ENCODE assay signal across 1 cellular context in the genomic region with DNA sequence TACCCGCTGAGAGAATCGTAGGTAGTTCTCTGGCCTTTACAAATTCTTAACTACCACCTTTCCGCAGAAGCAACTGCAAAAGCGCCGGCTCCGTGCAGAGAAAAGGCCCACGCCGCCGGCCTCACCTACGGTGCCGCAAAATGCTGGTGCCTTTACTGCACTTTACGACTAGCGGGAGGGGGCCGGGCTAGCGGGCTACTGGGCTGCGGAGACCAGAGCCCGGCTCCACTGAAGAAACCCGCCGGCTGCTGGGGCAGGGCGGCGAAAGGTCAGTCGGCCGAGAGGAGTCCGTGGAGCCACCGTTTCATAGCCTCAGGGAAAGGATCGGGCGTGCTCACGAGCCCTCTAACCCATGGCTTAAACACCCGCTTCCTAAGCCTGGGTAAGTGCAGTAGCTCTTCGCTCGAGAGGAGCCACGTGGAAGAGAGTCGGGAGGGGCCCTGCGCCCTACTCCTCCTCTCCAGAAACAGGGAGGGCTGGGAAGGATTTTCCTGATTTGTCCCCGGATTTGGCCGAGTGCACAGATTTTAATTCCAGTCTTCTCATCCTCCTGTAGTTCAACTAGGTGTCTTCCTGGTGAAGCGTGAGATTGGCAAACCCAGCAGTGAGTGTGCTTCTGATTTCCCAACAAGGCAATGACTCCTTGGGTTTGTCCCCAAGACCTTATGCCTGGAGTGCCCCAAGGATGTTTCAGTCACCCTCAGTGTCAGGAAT.
TF ChIP-seq lines count a peak whose summit lies in the region.

A gene with protein sequence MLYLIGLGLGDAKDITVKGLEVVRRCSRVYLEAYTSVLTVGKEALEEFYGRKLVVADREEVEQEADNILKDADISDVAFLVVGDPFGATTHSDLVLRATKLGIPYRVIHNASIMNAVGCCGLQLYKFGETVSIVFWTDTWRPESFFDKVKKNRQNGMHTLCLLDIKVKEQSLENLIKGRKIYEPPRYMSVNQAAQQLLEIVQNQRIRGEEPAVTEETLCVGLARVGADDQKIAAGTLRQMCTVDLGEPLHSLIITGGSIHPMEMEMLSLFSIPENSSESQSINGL (minus strand): TSS at position 105 of the 714 bp plus-strand sequence. CDS start 341 bp downstream, outside the sequence.

TF ChIP-seq in HepG2, 621 proteins besides CTCF, POLR2A, EP300 and RAD21 (continued from another document and continues in another):
- TF ChIP-seq, protein P1, sequence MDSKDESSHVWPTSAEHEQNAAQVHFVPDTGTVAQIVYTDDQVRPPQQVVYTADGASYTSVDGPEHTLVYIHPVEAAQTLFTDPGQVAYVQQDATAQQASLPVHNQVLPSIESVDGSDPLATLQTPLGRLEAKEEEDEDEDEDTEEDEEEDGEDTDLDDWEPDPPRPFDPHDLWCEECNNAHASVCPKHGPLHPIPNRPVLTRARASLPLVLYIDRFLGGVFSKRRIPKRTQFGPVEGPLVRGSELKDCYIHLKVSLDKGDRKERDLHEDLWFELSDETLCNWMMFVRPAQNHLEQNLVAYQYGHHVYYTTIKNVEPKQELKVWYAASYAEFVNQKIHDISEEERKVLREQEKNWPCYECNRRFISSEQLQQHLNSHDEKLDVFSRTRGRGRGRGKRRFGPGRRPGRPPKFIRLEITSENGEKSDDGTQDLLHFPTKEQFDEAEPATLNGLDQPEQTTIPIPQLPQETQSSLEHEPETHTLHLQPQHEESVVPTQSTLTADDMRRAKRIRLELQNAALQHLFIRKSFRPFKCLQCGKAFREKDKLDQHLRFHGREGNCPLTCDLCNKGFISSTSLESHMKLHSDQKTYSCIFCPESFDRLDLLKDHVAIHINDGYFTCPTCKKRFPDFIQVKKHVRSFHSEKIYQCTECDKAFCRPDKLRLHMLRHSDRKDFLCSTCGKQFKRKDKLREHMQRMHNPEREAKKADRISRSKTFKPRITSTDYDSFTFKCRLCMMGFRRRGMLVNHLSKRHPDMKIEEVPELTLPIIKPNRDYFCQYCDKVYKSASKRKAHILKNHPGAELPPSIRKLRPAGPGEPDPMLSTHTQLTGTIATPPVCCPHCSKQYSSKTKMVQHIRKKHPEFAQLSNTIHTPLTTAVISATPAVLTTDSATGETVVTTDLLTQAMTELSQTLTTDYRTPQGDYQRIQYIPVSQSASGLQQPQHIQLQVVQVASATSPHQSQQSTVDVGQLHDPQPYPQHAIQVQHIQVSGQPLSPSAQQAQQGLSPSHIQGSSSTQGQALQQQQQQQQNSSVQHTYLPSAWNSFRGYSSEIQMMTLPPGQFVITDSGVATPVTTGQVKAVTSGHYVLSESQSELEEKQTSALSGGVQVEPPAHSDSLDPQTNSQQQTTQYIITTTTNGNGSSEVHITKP (CRISPR knock-in tag; IDR thresholded peaks at IDR 0.05; ENCODE audit: low read depth): 0 out of 2 replicates have a peak, but pooled peaks have one; percentile 26
- TF ChIP-seq ZNF766 (CRISPR knock-in tag; IDR thresholded peaks at IDR 0.05; ENCODE audit: borderline replicate concordance) (peak; percentile 69; the same call in 1 of the 2 replicates), ZNF761 (CRISPR knock-in tag; conservative IDR thresholded peaks at IDR 0.05) (no peak), AKAP8 (CRISPR knock-in tag; IDR thresholded peaks at IDR 0.05) (no peak), POLR2AphosphoS2 (IDR thresholded peaks at IDR 0.05; ENCODE audit: low read depth, low read length) (no peak), ADNP (CRISPR knock-in tag; IDR thresholded peaks at IDR 0.05) (no peak), ZFYVE20 (CRISPR knock-in tag; IDR thresholded peaks at IDR 0.05; ENCODE audit: borderline replicate concordance, low read depth) (no peak), ZNF430 (CRISPR knock-in tag; IDR thresholded peaks at IDR 0.05) (peak; percentile 19; the same call in 1 of the 2 replicates), MIER2 (CRISPR knock-in tag; IDR thresholded peaks at IDR 0.05) (0 out of 2 replicates have a peak, but pooled peaks have one; percentile 41), ZNF562 (CRISPR knock-in tag; IDR thresholded peaks at IDR 0.05; ENCODE audit: borderline replicate concordance) (no peak), ZNF75D (CRISPR knock-in tag; IDR thresholded peaks at IDR 0.05; ENCODE audit: borderline replicate concordance) (no peak), WIZ (CRISPR knock-in tag; IDR thresholded peaks at IDR 0.05) (no peak), ZKSCAN8 (CRISPR knock-in tag; IDR thresholded peaks at IDR 0.05; ENCODE audit: borderline replicate concordance) (no peak; the same call in 1 of the 2 replicates), CREB1 (IDR thresholded peaks at IDR 0.05) (no peak), CREB1 (CRISPR knock-in tag; IDR thresholded peaks at IDR 0.05) (0 out of 2 replicates have a peak, but pooled peaks have one; percentile 11), SMARCC2 (IDR thresholded peaks at IDR 0.05) (no peak), ZNF672 (CRISPR knock-in tag; IDR thresholded peaks at IDR 0.05) (no peak), MBNL3 (CRISPR knock-in tag; conservative IDR thresholded peaks at IDR 0.05) (no peak), ZMYM2 (CRISPR knock-in tag; IDR thresholded peaks at IDR 0.05) (no peak), DNMT1 (CRISPR knock-in tag; IDR thresholded peaks at IDR 0.05) (no peak), ZNF451 (CRISPR knock-in tag; IDR thresholded peaks at IDR 0.05) (no peak), RCOR2 (CRISPR knock-in tag; IDR thresholded peaks at IDR 0.05) (no peak), ZNF569 (CRISPR knock-in tag; IDR thresholded peaks at IDR 0.05; ENCODE audit: borderline replicate concordance) (no peak), ZNF543 (CRISPR knock-in tag; IDR thresholded peaks at IDR 0.05) (0 out of 2 replicates have a peak, but pooled peaks have one; percentile 72), KLF13 (CRISPR knock-in tag; IDR thresholded peaks at IDR 0.05) (no peak), EHMT2 (IDR thresholded peaks at IDR 0.05; ENCODE audit: borderline replicate concordance, low read depth, low read length) (no peak), PHF20 (CRISPR knock-in tag; IDR thresholded peaks at IDR 0.05) (peak; percentile 88), ZNF33A (CRISPR knock-in tag; IDR thresholded peaks at IDR 0.05; ENCODE audit: borderline replicate concordance) (no peak), SP2 (CRISPR knock-in tag; IDR thresholded peaks at IDR 0.05) (no peak), ZNF589 (CRISPR knock-in tag; conservative IDR thresholded peaks at IDR 0.05) (0 out of 2 replicates have a peak, but pooled peaks have one; percentile 50), HMG20A (CRISPR knock-in tag; IDR thresholded peaks at IDR 0.05; ENCODE audit: borderline replicate concordance) (no peak), EEA1 (CRISPR knock-in tag; IDR thresholded peaks at IDR 0.05; ENCODE audit: borderline replicate concordance) (no peak), ESRRA (CRISPR knock-in tag; IDR thresholded peaks at IDR 0.05; ENCODE audit: low read depth) (0 out of 2 replicates have a peak, but pooled peaks have one; percentile 61)
- TF ChIP-seq, protein P2, sequence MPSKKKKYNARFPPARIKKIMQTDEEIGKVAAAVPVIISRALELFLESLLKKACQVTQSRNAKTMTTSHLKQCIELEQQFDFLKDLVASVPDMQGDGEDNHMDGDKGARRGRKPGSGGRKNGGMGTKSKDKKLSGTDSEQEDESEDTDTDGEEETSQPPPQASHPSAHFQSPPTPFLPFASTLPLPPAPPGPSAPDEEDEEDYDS (CRISPR knock-in tag; IDR thresholded peaks at IDR 0.05): peak; percentile 67
- TF ChIP-seq, protein P3, sequence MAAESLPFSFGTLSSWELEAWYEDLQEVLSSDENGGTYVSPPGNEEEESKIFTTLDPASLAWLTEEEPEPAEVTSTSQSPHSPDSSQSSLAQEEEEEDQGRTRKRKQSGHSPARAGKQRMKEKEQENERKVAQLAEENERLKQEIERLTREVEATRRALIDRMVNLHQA (CRISPR knock-in tag; IDR thresholded peaks at IDR 0.05): no peak
- TF ChIP-seq, protein P4, sequence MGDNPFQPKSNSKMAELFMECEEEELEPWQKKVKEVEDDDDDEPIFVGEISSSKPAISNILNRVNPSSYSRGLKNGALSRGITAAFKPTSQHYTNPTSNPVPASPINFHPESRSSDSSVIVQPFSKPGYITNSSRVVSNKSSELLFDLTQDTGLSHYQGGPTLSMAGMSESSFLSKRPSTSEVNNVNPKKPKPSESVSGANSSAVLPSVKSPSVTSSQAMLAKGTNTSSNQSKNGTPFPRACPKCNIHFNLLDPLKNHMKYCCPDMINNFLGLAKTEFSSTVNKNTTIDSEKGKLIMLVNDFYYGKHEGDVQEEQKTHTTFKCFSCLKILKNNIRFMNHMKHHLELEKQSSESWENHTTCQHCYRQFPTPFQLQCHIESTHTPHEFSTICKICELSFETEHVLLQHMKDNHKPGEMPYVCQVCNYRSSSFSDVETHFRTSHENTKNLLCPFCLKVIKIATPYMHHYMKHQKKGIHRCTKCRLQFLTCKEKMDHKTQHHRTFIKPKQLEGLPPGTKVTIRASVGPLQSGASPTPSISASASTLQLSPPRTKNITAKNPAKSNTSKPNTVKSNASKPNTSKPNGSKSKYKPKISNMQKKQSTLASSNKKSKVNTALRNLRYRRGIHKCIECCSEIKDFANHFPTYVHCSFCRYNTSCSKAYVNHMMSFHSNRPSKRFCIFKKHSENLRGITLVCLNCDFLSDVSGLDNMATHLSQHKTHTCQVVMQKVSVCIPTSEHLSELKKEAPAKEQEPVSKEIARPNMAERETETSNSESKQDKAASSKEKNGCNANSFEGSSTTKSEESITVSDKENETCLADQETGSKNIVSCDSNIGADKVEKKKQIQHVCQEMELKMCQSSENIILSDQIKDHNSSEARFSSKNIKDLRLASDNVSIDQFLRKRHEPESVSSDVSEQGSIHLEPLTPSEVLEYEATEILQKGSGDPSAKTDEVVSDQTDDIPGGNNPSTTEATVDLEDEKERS (CRISPR knock-in tag; IDR thresholded peaks at IDR 0.05): peak; percentile 64; the same call in 1 of the 2 replicates
- TF ChIP-seq, protein P5, sequence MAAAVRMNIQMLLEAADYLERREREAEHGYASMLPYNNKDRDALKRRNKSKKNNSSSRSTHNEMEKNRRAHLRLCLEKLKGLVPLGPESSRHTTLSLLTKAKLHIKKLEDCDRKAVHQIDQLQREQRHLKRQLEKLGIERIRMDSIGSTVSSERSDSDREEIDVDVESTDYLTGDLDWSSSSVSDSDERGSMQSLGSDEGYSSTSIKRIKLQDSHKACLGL (CRISPR knock-in tag; IDR thresholded peaks at IDR 0.05): peak; percentile 92; the same call in 1 of the 2 replicates
- TF ChIP-seq, protein P6, sequence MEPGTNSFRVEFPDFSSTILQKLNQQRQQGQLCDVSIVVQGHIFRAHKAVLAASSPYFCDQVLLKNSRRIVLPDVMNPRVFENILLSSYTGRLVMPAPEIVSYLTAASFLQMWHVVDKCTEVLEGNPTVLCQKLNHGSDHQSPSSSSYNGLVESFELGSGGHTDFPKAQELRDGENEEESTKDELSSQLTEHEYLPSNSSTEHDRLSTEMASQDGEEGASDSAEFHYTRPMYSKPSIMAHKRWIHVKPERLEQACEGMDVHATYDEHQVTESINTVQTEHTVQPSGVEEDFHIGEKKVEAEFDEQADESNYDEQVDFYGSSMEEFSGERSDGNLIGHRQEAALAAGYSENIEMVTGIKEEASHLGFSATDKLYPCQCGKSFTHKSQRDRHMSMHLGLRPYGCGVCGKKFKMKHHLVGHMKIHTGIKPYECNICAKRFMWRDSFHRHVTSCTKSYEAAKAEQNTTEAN (CRISPR knock-in tag; conservative IDR thresholded peaks at IDR 0.05): no peak
- TF ChIP-seq, protein P7, sequence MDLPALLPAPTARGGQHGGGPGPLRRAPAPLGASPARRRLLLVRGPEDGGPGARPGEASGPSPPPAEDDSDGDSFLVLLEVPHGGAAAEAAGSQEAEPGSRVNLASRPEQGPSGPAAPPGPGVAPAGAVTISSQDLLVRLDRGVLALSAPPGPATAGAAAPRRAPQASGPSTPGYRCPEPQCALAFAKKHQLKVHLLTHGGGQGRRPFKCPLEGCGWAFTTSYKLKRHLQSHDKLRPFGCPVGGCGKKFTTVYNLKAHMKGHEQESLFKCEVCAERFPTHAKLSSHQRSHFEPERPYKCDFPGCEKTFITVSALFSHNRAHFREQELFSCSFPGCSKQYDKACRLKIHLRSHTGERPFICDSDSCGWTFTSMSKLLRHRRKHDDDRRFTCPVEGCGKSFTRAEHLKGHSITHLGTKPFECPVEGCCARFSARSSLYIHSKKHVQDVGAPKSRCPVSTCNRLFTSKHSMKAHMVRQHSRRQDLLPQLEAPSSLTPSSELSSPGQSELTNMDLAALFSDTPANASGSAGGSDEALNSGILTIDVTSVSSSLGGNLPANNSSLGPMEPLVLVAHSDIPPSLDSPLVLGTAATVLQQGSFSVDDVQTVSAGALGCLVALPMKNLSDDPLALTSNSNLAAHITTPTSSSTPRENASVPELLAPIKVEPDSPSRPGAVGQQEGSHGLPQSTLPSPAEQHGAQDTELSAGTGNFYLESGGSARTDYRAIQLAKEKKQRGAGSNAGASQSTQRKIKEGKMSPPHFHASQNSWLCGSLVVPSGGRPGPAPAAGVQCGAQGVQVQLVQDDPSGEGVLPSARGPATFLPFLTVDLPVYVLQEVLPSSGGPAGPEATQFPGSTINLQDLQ (CRISPR knock-in tag; IDR thresholded peaks at IDR 0.05): 0 out of 2 replicates have a peak, but pooled peaks have one; percentile 47
- TF ChIP-seq, protein P8, sequence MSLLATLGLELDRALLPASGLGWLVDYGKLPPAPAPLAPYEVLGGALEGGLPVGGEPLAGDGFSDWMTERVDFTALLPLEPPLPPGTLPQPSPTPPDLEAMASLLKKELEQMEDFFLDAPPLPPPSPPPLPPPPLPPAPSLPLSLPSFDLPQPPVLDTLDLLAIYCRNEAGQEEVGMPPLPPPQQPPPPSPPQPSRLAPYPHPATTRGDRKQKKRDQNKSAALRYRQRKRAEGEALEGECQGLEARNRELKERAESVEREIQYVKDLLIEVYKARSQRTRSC (CRISPR knock-in tag; IDR thresholded peaks at IDR 0.05; ENCODE audit: low read depth): 0 out of 2 replicates have a peak, but pooled peaks have one; percentile 62
- TF ChIP-seq, protein P9, sequence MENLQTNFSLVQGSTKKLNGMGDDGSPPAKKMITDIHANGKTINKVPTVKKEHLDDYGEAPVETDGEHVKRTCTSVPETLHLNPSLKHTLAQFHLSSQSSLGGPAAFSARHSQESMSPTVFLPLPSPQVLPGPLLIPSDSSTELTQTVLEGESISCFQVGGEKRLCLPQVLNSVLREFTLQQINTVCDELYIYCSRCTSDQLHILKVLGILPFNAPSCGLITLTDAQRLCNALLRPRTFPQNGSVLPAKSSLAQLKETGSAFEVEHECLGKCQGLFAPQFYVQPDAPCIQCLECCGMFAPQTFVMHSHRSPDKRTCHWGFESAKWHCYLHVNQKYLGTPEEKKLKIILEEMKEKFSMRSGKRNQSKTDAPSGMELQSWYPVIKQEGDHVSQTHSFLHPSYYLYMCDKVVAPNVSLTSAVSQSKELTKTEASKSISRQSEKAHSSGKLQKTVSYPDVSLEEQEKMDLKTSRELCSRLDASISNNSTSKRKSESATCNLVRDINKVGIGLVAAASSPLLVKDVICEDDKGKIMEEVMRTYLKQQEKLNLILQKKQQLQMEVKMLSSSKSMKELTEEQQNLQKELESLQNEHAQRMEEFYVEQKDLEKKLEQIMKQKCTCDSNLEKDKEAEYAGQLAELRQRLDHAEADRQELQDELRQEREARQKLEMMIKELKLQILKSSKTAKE (CRISPR knock-in tag; IDR thresholded peaks at IDR 0.05; ENCODE audit: borderline replicate concordance): no peak
- TF ChIP-seq, protein P10, sequence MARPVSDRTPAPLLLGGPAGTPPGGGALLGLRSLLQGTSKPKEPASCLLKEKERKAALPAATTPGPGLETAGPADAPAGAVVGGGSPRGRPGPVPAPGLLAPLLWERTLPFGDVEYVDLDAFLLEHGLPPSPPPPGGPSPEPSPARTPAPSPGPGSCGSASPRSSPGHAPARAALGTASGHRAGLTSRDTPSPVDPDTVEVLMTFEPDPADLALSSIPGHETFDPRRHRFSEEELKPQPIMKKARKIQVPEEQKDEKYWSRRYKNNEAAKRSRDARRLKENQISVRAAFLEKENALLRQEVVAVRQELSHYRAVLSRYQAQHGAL (CRISPR knock-in tag; IDR thresholded peaks at IDR 0.05; ENCODE audit: not compliant biosample characterization): peak; percentile 44
